Comparison of ENCODE assay signal across 14 cellular contexts in the genomic region with DNA sequence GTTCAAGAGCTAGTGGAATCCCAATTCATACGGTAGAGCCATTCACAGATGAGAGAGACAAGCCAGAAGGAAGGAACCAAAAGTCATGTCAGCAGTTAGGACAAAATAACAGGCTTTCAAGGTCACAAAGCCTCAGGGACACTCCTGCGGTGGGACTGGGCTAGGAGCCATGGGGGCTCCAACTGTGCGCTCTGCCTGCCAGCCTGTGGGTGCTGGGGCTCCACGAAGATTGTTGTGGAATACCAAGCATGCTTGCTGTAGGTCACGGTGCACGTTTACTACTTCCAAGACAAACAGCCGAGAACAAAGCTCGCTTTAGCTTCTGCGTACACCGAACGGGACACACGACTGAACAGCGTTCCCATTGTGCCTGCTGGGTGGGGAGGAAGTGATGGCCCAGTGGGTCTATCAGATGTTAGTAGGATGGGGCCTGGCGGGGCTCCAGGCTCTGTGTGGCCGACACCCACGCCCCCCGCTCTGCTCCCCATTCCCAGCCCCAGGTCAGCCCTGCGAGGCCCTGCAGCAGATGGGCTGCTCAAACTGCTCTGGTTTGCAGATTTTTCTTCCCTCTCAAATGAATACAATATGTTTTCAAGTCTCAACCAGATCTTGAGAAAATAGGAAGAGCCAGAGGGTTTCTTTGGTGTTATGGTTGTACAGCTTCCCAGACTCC.
DNase-seq lines count a peak whose midpoint lies in the region; ATAC-seq, FAIRE-seq and TF ChIP-seq lines count a peak whose summit lies in the region.
"Had no signal": no experiment of that assay in that cellular context is flagged by ENCODE, and none has a peak within 500 bp of the region (broad histone marks: within the 10 kb centered on the region; RNA-seq: fewer than 3 reads in every experiment).

No MANE protein-coding gene starts in this region.

- no peak overlapping the region for H4K91ac ChIP-seq in H1 (replicated peaks; ENCODE audit: insufficient read length, low read length)

- H3K27me3 Mint-ChIP-seq in activated CD8-positive, alpha-beta T cell treated with anti-CD3 and anti-CD28 coated beads, Interleukin-2, amount 10 ng/mL, durations not matched to agents 7 days and 5 days (ENCODE audit: low read depth): no peaks in the 10 kb centered on the region
- peaks cover 3% of the 10 kb centered on the region for H3K27me3 Mint-ChIP-seq in activated T-helper 17 cell treated with anti-CD3 and anti-CD28 coated beads, Interleukin-2, amount 50 U/mL, for 72 hours

- H3K9me3 ChIP-seq in H1 (ENCODE audit: insufficient read depth in 2 of 2, low read depth in 1 of 2, low read length in 1 of 2): no peaks in the 10 kb centered on the region
- H3K9me3 ChIP-seq in liver (ENCODE audit: control insufficient read depth in 4 of 4, low read length in 3 of 4): no peaks in the 10 kb centered on the region
- H3K9me3 ChIP-seq: adrenal gland had no signal

- no peak overlapping the region for H2BK5ac ChIP-seq in H1 (ENCODE audit: low read depth, low read length)

- no peak overlapping the region for H4K8ac ChIP-seq in H1 (ENCODE audit: extremely low read depth, insufficient read depth, low read length)

- no peak overlapping the region for H3K4ac ChIP-seq in H1 (replicated peaks; ENCODE audit: insufficient read length, low read depth, low read length)

- H3K4me1 ChIP-seq in H1 (replicated peaks in 1 of 4; ENCODE audit: control insufficient read depth in 3 of 4, insufficient read depth in 4 of 4, low read length in 3 of 4) (no peaks in the 10 kb centered on the region; a peak in 2 of 7 replicates), liver (ENCODE audit: control insufficient read depth in 4 of 4, insufficient read depth in 4 of 4, low read length in 3 of 4) (peaks cover 9 to 46% (median 29%) of the 10 kb centered on the region in 4 donors)

- CTCF ChIA-PET in H1 (lab: Charles Lee; ENCODE audit: partially characterized antibody): interaction anchor here (1.6 to 1.7 kb wide), 2 partner anchors 32 to 77 kb away, joined by 5 read pairs; no protein-coding TSS in a partner anchor
- CTCF ChIA-PET in activated CD8-positive, alpha-beta T cell treated with anti-CD3 and anti-CD28 coated beads, Interleukin-2, amount 10 ng/mL, durations not matched to agents 7 days and 5 days (lab: Charles Lee): no interaction called here

- TF ChIP-seq CTCF in H1 (IDR thresholded peaks at IDR 0.05; ENCODE audit: control extremely low read depth in 1 of 3, insufficient read depth in 1 of 3, low read depth in 1 of 3, low read length in 3 of 3): no peak
- TF ChIP-seq CTCF in liver (IDR thresholded peaks at IDR 0.05; ENCODE audit: low read depth, low read length, missing input control): no peak

- no peaks in the 10 kb centered on the region; the same call in 1 of the 2 replicates for H3K79me1 ChIP-seq in H1 (ENCODE audit: low read depth, low read length)

- TF ChIP-seq POLR2A in H1 (IDR thresholded peaks at IDR 0.05; ENCODE audit: control extremely low read depth in 1 of 2, low read depth in 2 of 2, low read length in 2 of 2) (no peak), GM18505 (IDR thresholded peaks at IDR 0.05; ENCODE audit: borderline replicate concordance, extremely low read depth, insufficient read depth, insufficient read length) (no peak), GM12892 (IDR thresholded peaks at IDR 0.05; ENCODE audit: low read depth, low read length) (no peak)

- H2AK5ac ChIP-seq in H1 (ENCODE audit: low read depth, low read length): no peak overlapping the region

- peak overlapping the region; percentile 50; the same call in 1 of the 2 replicates for H2BK12ac ChIP-seq in H1 (ENCODE audit: low read depth, low read length)

- H3K27me3 ChIP-seq in H1 (replicated peaks in 1 of 4; ENCODE audit: control insufficient read depth in 3 of 4, extremely low read depth in 1 of 4, insufficient read depth in 3 of 4, low read length in 3 of 4) (no peaks in the 10 kb centered on the region), liver (ENCODE audit: control insufficient read depth in 4 of 4, insufficient read depth in 4 of 4, low read length in 3 of 4) (no peaks in the 10 kb centered on the region)
- H3K27me3 ChIP-seq: adrenal gland had no signal

- TF ChIP-seq RAD21 in H1 (IDR thresholded peaks at IDR 0.05 in 1 of 2, conservative IDR thresholded peaks at IDR 0.05 in 1 of 2; ENCODE audit: low read depth in 2 of 2, low read length in 2 of 2): no peak
- TF ChIP-seq RAD21 in liver (IDR thresholded peaks at IDR 0.05): no peak

- H3K23me2 ChIP-seq in H1 (ENCODE audit: low read depth, low read length): no peaks in the 10 kb centered on the region

- no peaks in the 10 kb centered on the region for H3K36me3 Mint-ChIP-seq in activated CD8-positive, alpha-beta T cell treated with anti-CD3 and anti-CD28 coated beads, Interleukin-2, amount 10 ng/mL, durations not matched to agents 7 days and 5 days (ENCODE audit: low read depth)
- no peaks in the 10 kb centered on the region for H3K36me3 Mint-ChIP-seq in activated T-helper 17 cell treated with anti-CD3 and anti-CD28 coated beads, Interleukin-2, amount 50 U/mL, for 72 hours (ENCODE audit: low read depth)
- H3K36me3 Mint-ChIP-seq: CD8-positive, alpha-beta memory T cell; memory B cell had no signal

- H3K27ac ChIP-seq in H1 (ENCODE audit: low read depth, low read length): no peak overlapping the region
- H3K27ac ChIP-seq in liver (ENCODE audit: low read depth in 1 of 2, low read length in 2 of 2): peak overlapping the region; percentile 79 to 86

- H4K20me1 ChIP-seq in H1 (replicated peaks in 1 of 2; ENCODE audit: control insufficient read depth in 1 of 2, insufficient read depth in 2 of 2, low read length in 2 of 2): no peaks in the 10 kb centered on the region

- H2BK120ac ChIP-seq in H1 (replicated peaks; ENCODE audit: low read depth, low read length): no peak overlapping the region

- FAIRE-seq in H1 (lab: Jason Lieb, UNC): no peak
- no peak for FAIRE-seq in GM12892 (lab: Jason Lieb, UNC)

- H3K36me3 ChIP-seq in H1 (ENCODE audit: control insufficient read depth in 2 of 4, insufficient read depth in 4 of 4, low read length in 3 of 4): no peaks in the 10 kb centered on the region
- peaks cover 14 to 45% (median 27%) of the 10 kb centered on the region in 4 donors for H3K36me3 ChIP-seq in liver (ENCODE audit: control insufficient read depth in 4 of 4, insufficient read depth in 3 of 4, low read depth in 1 of 4, low read length in 3 of 4)

- no peak overlapping the region for H2AFZ ChIP-seq in H1 (ENCODE audit: low read length)

- WGBS in H1 (ENCODE audit: extremely low coverage in 1 of 2, insufficient coverage in 1 of 2, insufficient read length in 1 of 2, insufficient replicate concordance in 2 of 2, low coverage in 1 of 2, low lambda C conversion rate in 2 of 2, missing lambda C conversion rate in 1 of 2), 2 experiments: 85% methylated on average over 17 of the region's 18 CpGs; no CpG with 5 or more reads in 1 of the 2 experiments
- WGBS in liver: 45% methylated on average over 18 of the region's 18 CpGs

- no peak for ATAC-seq in GM18505 (IDR thresholded peaks at IDR 0.05; ENCODE audit: unreplicated experiment)
- no peak for ATAC-seq in activated CD8-positive, alpha-beta T cell treated with anti-CD3 and anti-CD28 coated beads, Interleukin-2, amount 10 ng/mL, durations not matched to agents 7 days and 5 days
- ATAC-seq in activated T-helper 17 cell treated with anti-CD3 and anti-CD28 coated beads, Interleukin-2, amount 50 U/mL, for 72 hours (replicated peaks): no peak

- no peak overlapping the region for H3K4me2 ChIP-seq in H1 (ENCODE audit: insufficient read depth in 1 of 2, low read depth in 2 of 2, low read length in 2 of 2)

- H4K5ac ChIP-seq in H1 (ENCODE audit: insufficient read length, low read depth, low read length): no peak overlapping the region

- H3K23ac ChIP-seq in H1 (ENCODE audit: insufficient read length): no peak overlapping the region

- H3K4me1 Mint-ChIP-seq in activated CD8-positive, alpha-beta T cell treated with anti-CD3 and anti-CD28 coated beads, Interleukin-2, amount 10 ng/mL, durations not matched to agents 7 days and 5 days (ENCODE audit: low read depth): no peaks in the 10 kb centered on the region
- H3K4me1 Mint-ChIP-seq in activated T-helper 17 cell treated with anti-CD3 and anti-CD28 coated beads, Interleukin-2, amount 50 U/mL, for 72 hours: no peaks in the 10 kb centered on the region
- H3K4me1 Mint-ChIP-seq: CD8-positive, alpha-beta memory T cell; memory B cell had no signal

- H3K56ac ChIP-seq in H1 (replicated peaks; ENCODE audit: insufficient read length, low read depth, low read length): no peak overlapping the region

- H2BK15ac ChIP-seq in H1 (ENCODE audit: low read length): no peak overlapping the region

- no peak overlapping the region for H3K4me3 ChIP-seq in H1 (ENCODE audit: extremely low read depth in 1 of 4, insufficient read depth in 2 of 4, low read depth in 3 of 4, low read length in 4 of 4)
- H3K4me3 ChIP-seq in liver (ENCODE audit: low read depth in 1 of 3, low read length in 3 of 3): no peak overlapping the region
- H3K4me3 ChIP-seq: adrenal gland had no signal

- H3K79me2 ChIP-seq in H1 (ENCODE audit: control insufficient read depth in 1 of 2, insufficient read depth in 2 of 2, low read length in 2 of 2): no peaks in the 10 kb centered on the region

- DNase-seq in RPMI7951 (ENCODE audit: low read depth) (peak; percentile 95), H1 (ENCODE audit: low read depth in 1 of 2, low spot score in 2 of 2) (no peak), stromal cell of bone marrow (ENCODE audit: low read depth) (peak; percentile 39), GM12892 (ENCODE audit: insufficient read length) (no peak)
- no peak for DNase-seq in activated CD8-positive, alpha-beta T cell treated with anti-CD3 and anti-CD28 coated beads, Interleukin-2, amount 10 ng/mL, durations not matched to agents 7 days and 5 days
- DNase-seq: adrenal gland; CD8-positive, alpha-beta memory T cell; NCI-H774; stimulated activated CD4-positive, alpha-beta T cell treated with anti-CD3 and anti-CD28 coated beads, Interleukin-12 subunit alpha, Interleukin-12 subunit beta, amount 100 ng/mL, for 4 hours had no signal

- no peak overlapping the region for H2BK20ac ChIP-seq in H1 (ENCODE audit: low read length)

- POLR2A ChIA-PET in H1 (lab: Charles Lee; ENCODE audit: partially characterized antibody): no interaction called here
- POLR2A ChIA-PET in activated CD8-positive, alpha-beta T cell treated with anti-CD3 and anti-CD28 coated beads, Interleukin-2, amount 10 ng/mL, durations not matched to agents 7 days and 5 days (lab: Charles Lee): no interaction called here

- no peak for TF ChIP-seq EP300 in H1 (IDR thresholded peaks at IDR 0.05; ENCODE audit: borderline replicate concordance in 1 of 2, low read depth in 2 of 2, low read length in 2 of 2)

- no peak overlapping the region for H3K18ac ChIP-seq in H1 (ENCODE audit: extremely low read depth, low read length)

- no peak overlapping the region for H3K27ac Mint-ChIP-seq in activated CD8-positive, alpha-beta T cell treated with anti-CD3 and anti-CD28 coated beads, Interleukin-2, amount 10 ng/mL, durations not matched to agents 7 days and 5 days
- H3K27ac Mint-ChIP-seq in activated T-helper 17 cell treated with anti-CD3 and anti-CD28 coated beads, Interleukin-2, amount 50 U/mL, for 72 hours: no peak overlapping the region
- H3K27ac Mint-ChIP-seq: memory B cell; T-helper 1 cell treated with Interleukin-12 subunit alpha and Interleukin-12 subunit beta and Interleukin-4 antibody, amounts not matched to agents 30 μg/mL and 1 μg/mL, for 36 hours had no signal

- no peak overlapping the region for H3K4me3 Mint-ChIP-seq in activated CD8-positive, alpha-beta T cell treated with anti-CD3 and anti-CD28 coated beads, Interleukin-2, amount 10 ng/mL, durations not matched to agents 7 days and 5 days
- no peak overlapping the region for H3K4me3 Mint-ChIP-seq in activated T-helper 17 cell treated with anti-CD3 and anti-CD28 coated beads, Interleukin-2, amount 50 U/mL, for 72 hours
- H3K4me3 Mint-ChIP-seq: CD8-positive, alpha-beta memory T cell; memory B cell; T-helper 1 cell treated with Interleukin-12 subunit alpha and Interleukin-12 subunit beta and Interleukin-4 antibody, amounts not matched to agents 30 μg/mL and 1 μg/mL, for 36 hours had no signal

- no peaks in the 10 kb centered on the region for H3K9me3 Mint-ChIP-seq in activated CD8-positive, alpha-beta T cell treated with anti-CD3 and anti-CD28 coated beads, Interleukin-2, amount 10 ng/mL, durations not matched to agents 7 days and 5 days (ENCODE audit: insufficient read depth)
- no peaks in the 10 kb centered on the region for H3K9me3 Mint-ChIP-seq in activated T-helper 17 cell treated with anti-CD3 and anti-CD28 coated beads, Interleukin-2, amount 50 U/mL, for 72 hours
- H3K9me3 Mint-ChIP-seq: CD8-positive, alpha-beta memory T cell; memory B cell; T-helper 1 cell treated with Interleukin-12 subunit alpha and Interleukin-12 subunit beta and Interleukin-4 antibody, amounts not matched to agents 30 μg/mL and 1 μg/mL, for 36 hours had no signal

- H3K9ac ChIP-seq in H1 (replicated peaks in 1 of 4; ENCODE audit: extremely low read depth in 1 of 4, low read depth in 3 of 4, low read length in 3 of 4) (no peak overlapping the region), liver (ENCODE audit: low read depth in 1 of 2, low read length in 2 of 2) (no peak overlapping the region)

- H3K14ac ChIP-seq in H1 (ENCODE audit: insufficient read length): no peak overlapping the region

Comparison
In these comparisons a context has a peak if more than half of its experiments do, and no peak if none do; other contexts are left out.
1. DNase-seq: peak in RPMI7951 (single experiment) and stromal cell of bone marrow (single experiment); none in H1 (0 of 2), activated CD8-positive, alpha-beta T cell treated with anti-CD3 and anti-CD28 coated beads, Interleukin-2, amount 10 ng/mL, durations not matched to agents 7 days and 5 days (single experiment) and GM12892 (single experiment).